9 cellular contexts compared by ENCODE assay signal in genomic region chr7:73606801-73607691, GRCh38. TPM values are rescaled to one million over a fixed set of nuclear protein-coding genes. Genes with fewer than 3 reads are reported as not detected.
DNase-seq lines count a peak whose midpoint lies in the region; ATAC-seq and TF ChIP-seq lines count a peak whose summit lies in the region.
"Had no signal": no experiment of that assay in that cellular context is flagged by ENCODE, and none has a peak within 500 bp of the region (broad histone marks: within the 10 kb centered on the region; RNA-seq: fewer than 3 reads in every experiment).

No MANE protein-coding gene starts in this region.

- 9 to 12% methylated on average over 36 of the region's 36 CpGs for WGBS in heart right ventricle, 2 donors
- WGBS in sigmoid colon, 2 donors = 24 to 41% methylated on average over 36 of the region's 36 CpGs

- peak overlapping the region in 1 of 2 donors; percentile 81 for H3K4me3 Mint-ChIP-seq in CD14-positive monocyte

- no peak overlapping the region for H3K4me3 ChIP-seq in SJCRH30
- no peak overlapping the region for H3K4me3 ChIP-seq in heart right ventricle
- peak overlapping the region in 2 of 4 donors; percentile 11 to 14 for H3K4me3 ChIP-seq in sigmoid colon

- intact Hi-C loops in CD14-positive monocyte (cut with micrococcal nuclease) (loop anchor here (5.0 to 10.0 kb wide), 4 partner anchors 52 to 248 kb away; partner anchors contain the start of genes VPS37D (in 2 of the 2) and BCL7B (in 1 of the 2)), heart right ventricle (cut with DNase I) (loop anchor here (1.0 to 10.0 kb wide), 8 partner anchors 58 to 250 kb away; partner anchors contain the start of gene VPS37D (in 6 of the 10)), sigmoid colon (cut with DNase I) (loop anchor here (1.0 to 5.0 kb wide), 3 partner anchors 60 to 250 kb away; partner anchors contain the start of gene VPS37D)

- peak overlapping the region in 3 of 7 donors; percentile 11 to 72 (median 48) for H3K27ac Mint-ChIP-seq in CD14-positive monocyte

- H3K27me3 ChIP-seq in SJCRH30 = peaks cover 8% of the 10 kb centered on the region; the same call in 1 of the 2 replicates
- peaks cover 5 to 63% (median 47%) of the 10 kb centered on the region in 7 donors for H3K27me3 ChIP-seq in heart right ventricle
- peaks cover 0 to 22% (median 8%) of the 10 kb centered on the region in 3 donors for H3K27me3 ChIP-seq in sigmoid colon

- peak; percentile 99 for TF ChIP-seq CTCF in CD14-positive monocyte (IDR thresholded peaks at IDR 0.05)
- peak; percentile 89 to 98 (median 93) for TF ChIP-seq CTCF in heart right ventricle (IDR thresholded peaks at IDR 0.05)
- TF ChIP-seq CTCF in sigmoid colon (IDR thresholded peaks at IDR 0.05) = peak; percentile 81 to 95 (median 92)

- DNase-seq in CD14-positive monocyte (ENCODE audit: low spot score) (no peak), SJCRH30 (peak; percentile 71 to 84), heart right ventricle (peak; percentile 32 to 65), sigmoid colon (no peak), putamen (ENCODE audit: low spot score) (no peak)
- DNase-seq in activated naive CD4-positive, alpha-beta T cell treated with Interleukin-2 at 50 U/mL for 16 hours = peak; percentile 67

- peaks cover 0 to 6% (median 2%) of the 10 kb centered on the region in 7 donors for H3K9me3 Mint-ChIP-seq in CD14-positive monocyte

- H3K4me1 Mint-ChIP-seq in CD14-positive monocyte = peaks cover 21% of the 10 kb centered on the region

- H3K27ac ChIP-seq in SJCRH30 = no peak overlapping the region
- H3K27ac ChIP-seq in heart right ventricle = no peak overlapping the region
- H3K27ac ChIP-seq in sigmoid colon = no peak overlapping the region

- ATAC-seq in HG02642 (IDR thresholded peaks at IDR 0.05; ENCODE audit: poor library complexity, unreplicated experiment) (peak; percentile 64), heart right ventricle (peak; percentile 61 to 85 (median 74)), HG02938 (IDR thresholded peaks at IDR 0.05; ENCODE audit: unreplicated experiment) (no peak)

- peaks cover under 1 to 2% of the 10 kb centered on the region in 2 donors for H3K36me3 Mint-ChIP-seq in CD14-positive monocyte

- H3K9me3 ChIP-seq in SJCRH30 (replicated peaks) = no peaks in the 10 kb centered on the region
- H3K9me3 ChIP-seq in heart right ventricle = no peaks in the 10 kb centered on the region
- no peaks in the 10 kb centered on the region for H3K9me3 ChIP-seq in sigmoid colon

- no peak for TF ChIP-seq POLR2A in sigmoid colon (IDR thresholded peaks at IDR 0.05)

- H3K27me3 Mint-ChIP-seq in CD14-positive monocyte (ENCODE audit: low read depth in 3 of 3) = peaks cover 60 to 85% (median 78%) of the 10 kb centered on the region in 3 donors

- H3K36me3 ChIP-seq in SJCRH30 = no peaks in the 10 kb centered on the region
- no peaks in the 10 kb centered on the region for H3K36me3 ChIP-seq in heart right ventricle
- H3K36me3 ChIP-seq in sigmoid colon = no peaks in the 10 kb centered on the region

- H3K4me1 ChIP-seq in SJCRH30 (peaks cover 2% of the 10 kb centered on the region; the same call in 1 of the 2 replicates), heart right ventricle (peaks cover 0 to 7% (median 0%) of the 10 kb centered on the region in 9 donors), sigmoid colon (peaks cover 0 to 6% (median 3%) of the 10 kb centered on the region in 4 donors)

- TF ChIP-seq EP300 in sigmoid colon (IDR thresholded peaks at IDR 0.05) = no peak

RNA-seq across cellular contexts. Expression of gene MLXIPL, which starts 17.3 kb away (rescaled TPM):
- polyA plus RNA-seq in CD14-positive monocyte (under 1 TPM in 1 of 2 donors, not detected in 1; 0.15 TPM), heart right ventricle (10 to 100 TPM in 1 of 2 donors, 1 to 10 TPM in 1; 2.8 to 22.8 TPM), sigmoid colon (10 to 100 TPM in 1 of 3 donors, 1 to 10 TPM in 2; 1.6 to 11.9 (median 4.8) TPM)
- 0.10 TPM in 1 of 2 replicates, not detected in the other for total RNA-seq in SJCRH30 (2014; rRNA removed; shearing (Covaris generic))
- total RNA-seq in heart right ventricle (1 to 10 TPM in 5 of 10 donors, under 1 TPM in 3, not detected in 2; 0.28 to 8.5 (median 1.9) TPM), sigmoid colon (10 to 100 TPM in 2 of 4 donors, 1 to 10 TPM in 2; 2.5 to 15.0 (median 10.8) TPM)
- total RNA-seq: HT1080 had no signal

RNA-seq across cellular contexts. Expression of gene TBL2, which starts 28.7 kb away (rescaled TPM):
- polyA plus RNA-seq in CD14-positive monocyte = 10 to 100 TPM; 26.2 to 40.1 TPM
- total RNA-seq in SJCRH30 (2014; rRNA removed; shearing (Covaris generic)) = 43.8 and 55.9 TPM in 2 replicates
- total RNA-seq in heart right ventricle = 10 to 100 TPM in 7 of 10 donors, 1 to 10 TPM in 3; 7.7 to 20.6 (median 10.4) TPM
- 10 to 100 TPM in 1 of 2 donors, 1 to 10 TPM in 1; 6.9 to 22.1 TPM for polyA plus RNA-seq in heart right ventricle
- 10 to 100 TPM; 17.1 to 29.6 (median 26.9) TPM for total RNA-seq in sigmoid colon
- polyA plus RNA-seq in sigmoid colon = 10 to 100 TPM in 1 of 3 donors, 1 to 10 TPM in 2; 5.4 to 28.2 (median 6.2) TPM

RNA-seq across cellular contexts. Expression of gene BCL7B, which starts 49.6 kb away (rescaled TPM):
- polyA plus RNA-seq in CD14-positive monocyte (10 to 100 TPM; 68.7 to 73.8 TPM), heart right ventricle (10 to 100 TPM; 64.9 to 65.5 TPM), sigmoid colon (100 to 1,000 TPM in 1 of 3 donors, 10 to 100 TPM in 2; 58.1 to 114 (median 95.7) TPM)
- total RNA-seq in SJCRH30 (2014; rRNA removed; shearing (Covaris generic)) = 38.8 and 39.7 TPM in 2 replicates
- total RNA-seq in heart right ventricle (10 to 100 TPM; 65.1 to 85.8 (median 73.9) TPM), sigmoid colon (100 to 1,000 TPM; 113 to 155 (median 129) TPM)

Comparison
In these comparisons a context has a peak if more than half of its experiments do, and no peak if none do; other contexts are left out.
1. DNase-seq: peak in SJCRH30 (2 of 2), activated naive CD4-positive, alpha-beta T cell treated with Interleukin-2 at 50 U/mL for 16 hours (single experiment) and heart right ventricle (2 of 2); none in CD14-positive monocyte (single experiment), sigmoid colon (single experiment) and putamen (single experiment).
2. Peak in every context shown above with its lines, with median percentiles within 50 percentile points of each other: CTCF ChIP-seq.